Comparison of ENCODE assay signal across 24 cellular contexts in the genomic region with DNA sequence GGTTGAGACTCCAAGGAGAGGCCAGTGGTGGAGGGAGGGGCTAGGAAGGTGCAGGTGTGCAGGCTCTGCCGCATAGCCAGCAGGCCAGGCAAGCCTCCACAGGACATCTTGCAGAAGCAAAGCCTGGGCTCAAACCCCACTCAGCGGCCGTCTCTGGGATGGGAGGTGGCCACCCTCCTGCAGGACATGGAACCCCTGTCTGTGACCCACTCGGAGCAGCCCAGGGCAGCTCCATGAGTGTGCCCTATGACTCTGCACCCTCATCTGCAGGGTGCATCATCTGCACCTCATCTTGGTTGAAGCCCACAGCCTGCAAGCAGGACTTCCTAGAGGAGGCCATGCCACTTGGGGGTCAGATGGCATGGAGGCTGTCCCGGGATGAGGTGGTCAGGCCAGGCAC. TPM values are rescaled to one million over a fixed set of nuclear protein-coding genes. Genes with fewer than 3 reads are reported as not detected.
DNase-seq lines count a peak whose midpoint lies in the region; ATAC-seq and TF ChIP-seq lines count a peak whose summit lies in the region.
"Had no signal": no experiment of that assay in that cellular context is flagged by ENCODE, and none has a peak within 500 bp of the region (broad histone marks: within the 10 kb centered on the region; RNA-seq: fewer than 3 reads in every experiment).

No MANE protein-coding gene starts in this region.

- H3K27me3 ChIP-seq in Panc1 (ENCODE audit: control insufficient read depth, insufficient read depth, low read length) (no peaks in the 10 kb centered on the region), endodermal cell (ENCODE audit: control insufficient read depth, insufficient read depth, low read length, poor library complexity, severe bottlenecking) (no peaks in the 10 kb centered on the region), osteoblast (ENCODE audit: insufficient read depth, low read length) (no peaks in the 10 kb centered on the region)
- H3K27me3 ChIP-seq: breast epithelium had no signal

- no peaks in the 10 kb centered on the region for H4K20me1 ChIP-seq in osteoblast (ENCODE audit: insufficient read depth, low read length)

- no peak overlapping the region for H3K4me3 ChIP-seq in Panc1 (ENCODE audit: low read depth in 2 of 2, low read length in 2 of 2)
- no peak overlapping the region for H3K4me3 ChIP-seq in endodermal cell (ENCODE audit: low read length)
- no peak overlapping the region for H3K4me3 ChIP-seq in osteoblast (ENCODE audit: insufficient read depth, low read length)
- H3K4me3 ChIP-seq: breast epithelium, thoracic aorta had no signal

- no peaks in the 10 kb centered on the region for H3K9me3 ChIP-seq in Panc1 (ENCODE audit: control insufficient read depth, insufficient read depth, low read depth, low read length)
- no peaks in the 10 kb centered on the region for H3K9me3 ChIP-seq in endodermal cell (ENCODE audit: control insufficient read depth, low read length)
- peaks cover 1% of the 10 kb centered on the region for H3K9me3 ChIP-seq in osteoblast (ENCODE audit: low read depth, low read length)

- DNase-seq in GM13976 (ENCODE audit: low spot score) (peak; percentile 5), Panc1 (ENCODE audit: low read depth, low spot score) (no peak), endodermal cell (peak; percentile 28), osteoblast (ENCODE audit: insufficient read length, low spot score, missing footprints) (peak; percentile 54), nucleus accumbens (lab: John Stamatoyannopoulos, UW) (no peak), HPDE6-E6E7 (ENCODE audit: extremely low spot score) (no peak), DMS53 (lab: John Stamatoyannopoulos, UW) (no peak)
- DNase-seq: activated naive CD4-positive, alpha-beta T cell; activated T-cell treated with anti-CD3 and anti-CD28 coated beads, Interleukin-2, amount 50 U/mL, for 4 hours; AML-193; CD4-positive, alpha-beta memory T cell; dermis blood vessel endothelial cell; DMS 273 treated with DMSO at 0.1 percent for 48 hours; mammary epithelial cell; NCI-H1105 treated with DMSO at 0.1 percent for 48 hours; NCI-H2029 treated with DMSO at 0.1 percent for 48 hours; NCI-H226; small intestine; T-helper 9 cell had no signal

- no peak overlapping the region for H3K4me2 ChIP-seq in osteoblast (ENCODE audit: insufficient read depth, low read length)

- TF ChIP-seq CTCF in GM13976 (IDR thresholded peaks at IDR 0.05; ENCODE audit: borderline replicate concordance, control extremely low read depth, extremely low read depth, insufficient read depth, missing control alignments) (no peak), Panc1 (IDR thresholded peaks at IDR 0.05) (no peak), endodermal cell (conservative IDR thresholded peaks at IDR 0.05) (no peak), osteoblast (IDR thresholded peaks at IDR 0.05; ENCODE audit: extremely low read depth, low read depth, low read length) (no peak)

- H3K27me3 Mint-ChIP-seq in endodermal cell (ENCODE audit: insufficient read depth): peaks cover 9% of the 10 kb centered on the region
- H3K27me3 Mint-ChIP-seq: CD4-positive, alpha-beta memory T cell; stimulated activated memory B cell treated with anti-CD40 and anti-IgM and Interleukin-4, amounts not matched to agents 10 μg/mL and 1 μg/mL and 100 μg/mL, for 72 hours had no signal

- CTCF ChIA-PET in Panc1 (lab: Charles Lee): no interaction called here

- in situ Hi-C loops in GM13976 (cut with MboI; ENCODE audit: low sequenced_read_pairs, unreplicated experiment) (no loop called here), Panc1 (cut with HindIII; ENCODE audit: low pct_unique_long_range_greater_than_20kb, low sequenced_read_pairs) (no loop called here)

- no peak overlapping the region for H3K27ac Mint-ChIP-seq in endodermal cell
- H3K27ac Mint-ChIP-seq: activated CD8-positive, alpha-beta T cell treated with anti-CD3 and anti-CD28 coated beads, Interleukin-2, amount 10 ng/mL, durations not matched to agents 7 days and 5 days; CD4-positive, alpha-beta memory T cell; stimulated activated memory B cell treated with anti-CD40 and anti-IgM and Interleukin-4, amounts not matched to agents 10 μg/mL and 1 μg/mL and 100 μg/mL, for 72 hours had no signal

- H3K27ac ChIP-seq in Panc1 (ENCODE audit: low read length) (no peak overlapping the region), endodermal cell (ENCODE audit: low read depth, low read length) (no peak overlapping the region), osteoblast (ENCODE audit: low read depth, low read length) (no peak overlapping the region)
- H3K27ac ChIP-seq: breast epithelium, RWPE1, thoracic aorta had no signal

- no peak overlapping the region for H2AFZ ChIP-seq in osteoblast (ENCODE audit: low read length)

- H3K36me3 ChIP-seq in Panc1 (ENCODE audit: control insufficient read depth, insufficient read depth, low read length): no peaks in the 10 kb centered on the region
- H3K36me3 ChIP-seq in endodermal cell (ENCODE audit: control insufficient read depth, insufficient read depth, low read length): no peaks in the 10 kb centered on the region
- no peaks in the 10 kb centered on the region for H3K36me3 ChIP-seq in osteoblast (ENCODE audit: insufficient read depth, low read length)
- H3K36me3 ChIP-seq: breast epithelium, thoracic aorta had no signal

- no peaks in the 10 kb centered on the region for H3K4me1 Mint-ChIP-seq in endodermal cell
- H3K4me1 Mint-ChIP-seq: stimulated activated memory B cell treated with anti-CD40 and anti-IgM and Interleukin-4, amounts not matched to agents 10 μg/mL and 1 μg/mL and 100 μg/mL, for 72 hours had no signal

- 91 to 94% methylated on average over 4 to 5 of the region's 5 CpGs for WGBS in endodermal cell (ENCODE audit: insufficient coverage in 1 of 2, insufficient read length in 1 of 2), 2 experiments

- peak; percentile 54; the same call in 1 of the 2 replicates for ATAC-seq in Panc1
- ATAC-seq: activated CD8-positive, alpha-beta T cell treated with anti-CD3 and anti-CD28 coated beads, Interleukin-2, amount 10 ng/mL, durations not matched to agents 7 days and 5 days; activated T-cell treated with anti-CD3 and anti-CD28 coated beads, Interleukin-2, amount 50 U/mL, for 4 hours had no signal

- H3K9me3 Mint-ChIP-seq in endodermal cell: peaks cover 8% of the 10 kb centered on the region

- no peak overlapping the region for H3K9ac ChIP-seq in endodermal cell (ENCODE audit: extremely low read depth, low read length, poor library complexity, severe bottlenecking)

- no peaks in the 10 kb centered on the region for H3K36me3 Mint-ChIP-seq in endodermal cell (ENCODE audit: low read depth)

- no peaks in the 10 kb centered on the region for H3K79me2 ChIP-seq in osteoblast (ENCODE audit: insufficient read depth, low read length)

- H3K4me1 ChIP-seq in Panc1 (ENCODE audit: control insufficient read depth, insufficient read depth, low read length) (no peaks in the 10 kb centered on the region), endodermal cell (ENCODE audit: control insufficient read depth, insufficient read depth, low read length) (no peaks in the 10 kb centered on the region), osteoblast (ENCODE audit: insufficient read depth, low read length) (no peaks in the 10 kb centered on the region)
- H3K4me1 ChIP-seq: breast epithelium had no signal

- BruUV-seq in Panc1 (replicated peaks; lab: Mats Ljungman, UMichigan): no TSS peak

- intact Hi-C loops in Panc1 (cut with micrococcal nuclease; ENCODE audit: unreplicated experiment): no loop called here

- POLR2A ChIA-PET in Panc1 (lab: Charles Lee): no interaction called here

- H3K4me3 Mint-ChIP-seq in endodermal cell: no peak overlapping the region
- H3K4me3 Mint-ChIP-seq: activated CD8-positive, alpha-beta T cell treated with anti-CD3 and anti-CD28 coated beads, Interleukin-2, amount 10 ng/mL, durations not matched to agents 7 days and 5 days; activated T-cell treated with anti-CD3 and anti-CD28 coated beads, Interleukin-2, amount 50 U/mL, for 4 hours; CD4-positive, alpha-beta memory T cell; stimulated activated memory B cell treated with anti-CD40 and anti-IgM and Interleukin-4, amounts not matched to agents 10 μg/mL and 1 μg/mL and 100 μg/mL, for 72 hours had no signal

RNA-seq across cellular contexts. Expression of gene GPC1, which starts 46.3 kb away (rescaled TPM):
- total RNA-seq in Panc1 (2021; ENCODE audit: unreplicated experiment): 88.7 TPM
- polyA plus RNA-seq in Panc1 (2012; ENCODE audit: insufficient read length): 117 TPM
- 10 to 100 TPM; 37.8 to 69.7 TPM for total RNA-seq in endodermal cell
- 55.9 TPM for polyA plus RNA-seq in endodermal cell (2013, experiment 1 of 2)
- polyA plus RNA-seq in endodermal cell (2013, experiment 2 of 2): 56.9 TPM
- 44.8 and 54.3 TPM in 2 replicates for total RNA-seq in osteoblast

Comparison
In these comparisons a context has a peak if more than half of its experiments do, and no peak if none do; other contexts are left out.
1. DNase-seq: peak in GM13976 (single experiment), endodermal cell (single experiment) and osteoblast (single experiment); none in Panc1 (single experiment), nucleus accumbens (0 of 56), HPDE6-E6E7 (single experiment) and DMS53 (single experiment).